In genomic region chr1:174964261-174964984, GRCh38 we compare ENCODE assay signal across 8 cellular contexts. TPM values are rescaled to one million over a fixed set of nuclear protein-coding genes. Genes with fewer than 3 reads are reported as not detected.
DNase-seq lines count a peak whose midpoint lies in the region; ATAC-seq and TF ChIP-seq lines count a peak whose summit lies in the region.

No MANE protein-coding gene starts in this region.

- H3K27me3 ChIP-seq in PC-9 (ENCODE audit: insufficient read depth, low read depth) (no peaks in the 10 kb centered on the region), dorsolateral prefrontal cortex (no peaks in the 10 kb centered on the region)

- DNase-seq in H4 (ENCODE audit: low spot score) (peak; percentile 45), PC-9 (peak; percentile 29 to 97), dorsolateral prefrontal cortex (no peak), omental fat pad (ENCODE audit: low spot score) (no peak), NCI-H2196 treated with DMSO at 0.1 percent for 48 hours (lab: John Stamatoyannopoulos, UW; ENCODE audit: unreplicated experiment) (no peak), KG1 (lab: John Stamatoyannopoulos, UW) (no peak)

- intact Hi-C loops in PC-9 (cut with micrococcal nuclease; ENCODE audit: unreplicated experiment) (loop anchor here (2.0 kb wide), 1 partner anchor 34 kb away; the partner anchor contains the start of gene CACYBP), dorsolateral prefrontal cortex (cut with DNase I) (loop anchor here in 1 of 2 donors (10.0 kb wide), 1 partner anchor 90 kb away; no protein-coding TSS in a partner anchor)

- TF ChIP-seq CTCF in PC-9 (conservative IDR thresholded peaks at IDR 0.05) (no peak), dorsolateral prefrontal cortex (IDR thresholded peaks at IDR 0.05 in 54 of 56, conservative IDR thresholded peaks at IDR 0.05 in 2 of 56; ENCODE audit: low read depth in 1 of 56, partially characterized antibody in 56 of 56) (no peak), omental fat pad (IDR thresholded peaks at IDR 0.05) (no peak)

- H3K27ac ChIP-seq in PC-9 (peak overlapping the region; percentile 83), dorsolateral prefrontal cortex (peak overlapping the region in 52 of 59 donors; percentile 5 to 97 (median 78))

- no peaks in the 10 kb centered on the region for H3K9me3 ChIP-seq in PC-9 (ENCODE audit: insufficient read depth, low read depth)

- POLR2A ChIA-PET in PC-9 (lab: Charles Lee; ENCODE audit: unreplicated experiment): interaction anchor here (0.6 kb wide), 1 partner anchor 14 kb away, joined by 4 read pairs; no protein-coding TSS in a partner anchor

- H3K4me1 ChIP-seq in PC-9 (replicated peaks; ENCODE audit: insufficient read depth): peaks cover 64% of the 10 kb centered on the region

- H3K4me3 ChIP-seq in PC-9 (no peak overlapping the region), dorsolateral prefrontal cortex (no peak overlapping the region)

- peaks cover 37% of the 10 kb centered on the region for H3F3A ChIP-seq in PC-9 (ENCODE audit: insufficient read depth, low read depth)

- H3K79me2 ChIP-seq in PC-9 (ENCODE audit: low read depth): no peaks in the 10 kb centered on the region

- peak overlapping the region; percentile 60 for H3K4me2 ChIP-seq in PC-9

- CTCF ChIA-PET in PC-9 (lab: Charles Lee): interaction anchor here (0.6 kb wide), 1 partner anchor 1796 kb away, joined by 3 read pairs; no protein-coding TSS in a partner anchor

- no peaks in the 10 kb centered on the region for H4K20me1 ChIP-seq in PC-9 (ENCODE audit: insufficient read depth)

- no peak overlapping the region for H2AFZ ChIP-seq in PC-9

- no peaks in the 10 kb centered on the region for H3K9me2 ChIP-seq in PC-9 (ENCODE audit: insufficient read depth)

- H3K36me3 ChIP-seq in PC-9 (ENCODE audit: low read depth): no peaks in the 10 kb centered on the region

- no TSS peak for BruUV-seq in PC-9 (replicated peaks; lab: Mats Ljungman, UMichigan)

- ATAC-seq in omental fat pad (ENCODE audit: low FRiP score) (peak; percentile 83), SK-N-SH treated with all-trans-retinoic acid at 6 μM for 48 hours (no peak), GM21717 (IDR thresholded peaks at IDR 0.05; ENCODE audit: unreplicated experiment) (no peak)

TF ChIP-seq in SK-N-SH treated with all-trans-retinoic acid at 6 μM for 48 hours, 23 proteins besides CTCF, POLR2A, EP300 and RAD21:
- TF ChIP-seq CSDC2 (CRISPR knock-in tag; IDR thresholded peaks at IDR 0.05) (no peak), SNAI2 (CRISPR knock-in tag; IDR thresholded peaks at IDR 0.05) (no peak), ZFP3 (CRISPR knock-in tag; IDR thresholded peaks at IDR 0.05) (no peak), RARB (CRISPR knock-in tag; IDR thresholded peaks at IDR 0.05) (no peak), ZNF70 (CRISPR knock-in tag; IDR thresholded peaks at IDR 0.05) (no peak), TSHZ2 (CRISPR knock-in tag; IDR thresholded peaks at IDR 0.05) (no peak), ZFP30 (CRISPR knock-in tag; IDR thresholded peaks at IDR 0.05) (no peak), PPARA (CRISPR knock-in tag; IDR thresholded peaks at IDR 0.05; ENCODE audit: borderline replicate concordance) (no peak), CSRNP3 (CRISPR knock-in tag; IDR thresholded peaks at IDR 0.05) (no peak), GLIS3 (CRISPR knock-in tag; IDR thresholded peaks at IDR 0.05) (no peak), ARNTL (CRISPR knock-in tag; IDR thresholded peaks at IDR 0.05; ENCODE audit: borderline replicate concordance, low read depth) (no peak), TOX (CRISPR knock-in tag; IDR thresholded peaks at IDR 0.05; ENCODE audit: borderline replicate concordance) (no peak), ZNF565 (CRISPR knock-in tag; conservative IDR thresholded peaks at IDR 0.05; ENCODE audit: low read depth) (no peak), ZC3H10 (CRISPR knock-in tag; IDR thresholded peaks at IDR 0.05) (no peak), ESRRG (CRISPR knock-in tag; IDR thresholded peaks at IDR 0.05) (no peak)
- TF ChIP-seq, protein P1, sequence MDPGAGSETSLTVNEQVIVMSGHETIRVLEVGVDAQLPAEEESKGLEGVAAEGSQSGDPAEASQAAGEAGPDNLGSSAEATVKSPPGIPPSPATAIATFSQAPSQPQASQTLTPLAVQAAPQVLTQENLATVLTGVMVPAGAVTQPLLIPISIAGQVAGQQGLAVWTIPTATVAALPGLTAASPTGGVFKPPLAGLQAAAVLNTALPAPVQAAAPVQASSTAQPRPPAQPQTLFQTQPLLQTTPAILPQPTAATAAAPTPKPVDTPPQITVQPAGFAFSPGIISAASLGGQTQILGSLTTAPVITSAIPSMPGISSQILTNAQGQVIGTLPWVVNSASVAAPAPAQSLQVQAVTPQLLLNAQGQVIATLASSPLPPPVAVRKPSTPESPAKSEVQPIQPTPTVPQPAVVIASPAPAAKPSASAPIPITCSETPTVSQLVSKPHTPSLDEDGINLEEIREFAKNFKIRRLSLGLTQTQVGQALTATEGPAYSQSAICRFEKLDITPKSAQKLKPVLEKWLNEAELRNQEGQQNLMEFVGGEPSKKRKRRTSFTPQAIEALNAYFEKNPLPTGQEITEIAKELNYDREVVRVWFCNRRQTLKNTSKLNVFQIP (CRISPR knock-in tag; IDR thresholded peaks at IDR 0.05; ENCODE audit: borderline replicate concordance, low read depth): no peak

RNA-seq across cellular contexts. Expression of gene CACYBP, which starts 35.3 kb away (rescaled TPM):
- 188 and 205 TPM in 2 replicates for total RNA-seq in H4 (2014; rRNA removed; shearing (Covaris generic))
- total RNA-seq in PC-9 (2021) (154 and 156 TPM in 2 replicates), dorsolateral prefrontal cortex (100 to 1,000 TPM in 118 of 120 experiments, 10 to 100 TPM in 2; 71.5 to 387 (median 202) TPM), omental fat pad (100 to 1,000 TPM in 2 of 4 donors, 10 to 100 TPM in 2; 53.2 to 149 (median 89.1) TPM)

RNA-seq across cellular contexts. Expression of gene MRPS14, which starts 58.8 kb away (rescaled TPM):
- total RNA-seq in H4 (2014; rRNA removed; shearing (Covaris generic)): 30.3 and 32.7 TPM in 2 replicates
- total RNA-seq in PC-9 (2021): 24.1 and 28.8 TPM in 2 replicates
- 10 to 100 TPM; 23.2 to 47.2 (median 33.2) TPM for total RNA-seq in dorsolateral prefrontal cortex
- total RNA-seq in omental fat pad: 10 to 100 TPM; 14.9 to 37.0 (median 23.5) TPM

Comparison
In these comparisons a context has a peak if more than half of its experiments do, and no peak if none do; other contexts are left out.
1. DNase-seq: peak in H4 (single experiment) and PC-9 (2 of 2); none in dorsolateral prefrontal cortex (0 of 10), omental fat pad (single experiment), NCI-H2196 treated with DMSO at 0.1 percent for 48 hours (single experiment) and KG1 (single experiment).